In genomic region chr1:10957151-10957550, GRCh38 we compare ENCODE assay signal across 1 cellular context.
TF ChIP-seq lines count a peak whose summit lies in the region.

No MANE protein-coding gene starts in this region.

TF ChIP-seq in H1, 55 proteins besides CTCF, POLR2A, EP300 and RAD21:
- TF ChIP-seq BRCA1 (IDR thresholded peaks at IDR 0.05; ENCODE audit: low read depth, low read length) (no peak), MAFK (IDR thresholded peaks at IDR 0.05; ENCODE audit: low read depth, low read length) (no peak), ATF2 (IDR thresholded peaks at IDR 0.05; ENCODE audit: low read length) (no peak), SIRT6 (IDR thresholded peaks at IDR 0.05; ENCODE audit: low read length) (no peak), SP4 (IDR thresholded peaks at IDR 0.05; ENCODE audit: low read length) (no peak), RBBP5 (IDR thresholded peaks at IDR 0.05; ENCODE audit: borderline replicate concordance, low read depth, low read length) (no peak), GTF2F1 (IDR thresholded peaks at IDR 0.05; ENCODE audit: borderline replicate concordance, low read depth, low read length) (no peak), RNF2 (IDR thresholded peaks at IDR 0.05; ENCODE audit: borderline replicate concordance, low read depth, low read length, missing control alignments, poor library complexity, severe bottlenecking) (no peak), ATF3 (IDR thresholded peaks at IDR 0.05; ENCODE audit: insufficient read depth, low read depth, low read length) (no peak), HDAC6 (IDR thresholded peaks at IDR 0.05; ENCODE audit: low read depth, low read length) (no peak), SRF (IDR thresholded peaks at IDR 0.05; ENCODE audit: low read depth, low read length) (no peak), PHF8 (conservative IDR thresholded peaks at IDR 0.05; ENCODE audit: low read depth, low read length) (no peak), TCF12 (IDR thresholded peaks at IDR 0.05; ENCODE audit: low read depth, low read length) (no peak), FOSL1 (IDR thresholded peaks at IDR 0.05; ENCODE audit: insufficient read depth, low read depth, low read length) (no peak), GABPA (IDR thresholded peaks at IDR 0.05; ENCODE audit: borderline replicate concordance, insufficient read depth, low read length) (no peak), BACH1 (IDR thresholded peaks at IDR 0.05; ENCODE audit: low read length) (no peak), KDM1A (IDR thresholded peaks at IDR 0.05; ENCODE audit: borderline replicate concordance, low read length) (no peak), YY1 (IDR thresholded peaks at IDR 0.05; ENCODE audit: low read depth, low read length) (no peak)
- TF ChIP-seq, protein P1, sequence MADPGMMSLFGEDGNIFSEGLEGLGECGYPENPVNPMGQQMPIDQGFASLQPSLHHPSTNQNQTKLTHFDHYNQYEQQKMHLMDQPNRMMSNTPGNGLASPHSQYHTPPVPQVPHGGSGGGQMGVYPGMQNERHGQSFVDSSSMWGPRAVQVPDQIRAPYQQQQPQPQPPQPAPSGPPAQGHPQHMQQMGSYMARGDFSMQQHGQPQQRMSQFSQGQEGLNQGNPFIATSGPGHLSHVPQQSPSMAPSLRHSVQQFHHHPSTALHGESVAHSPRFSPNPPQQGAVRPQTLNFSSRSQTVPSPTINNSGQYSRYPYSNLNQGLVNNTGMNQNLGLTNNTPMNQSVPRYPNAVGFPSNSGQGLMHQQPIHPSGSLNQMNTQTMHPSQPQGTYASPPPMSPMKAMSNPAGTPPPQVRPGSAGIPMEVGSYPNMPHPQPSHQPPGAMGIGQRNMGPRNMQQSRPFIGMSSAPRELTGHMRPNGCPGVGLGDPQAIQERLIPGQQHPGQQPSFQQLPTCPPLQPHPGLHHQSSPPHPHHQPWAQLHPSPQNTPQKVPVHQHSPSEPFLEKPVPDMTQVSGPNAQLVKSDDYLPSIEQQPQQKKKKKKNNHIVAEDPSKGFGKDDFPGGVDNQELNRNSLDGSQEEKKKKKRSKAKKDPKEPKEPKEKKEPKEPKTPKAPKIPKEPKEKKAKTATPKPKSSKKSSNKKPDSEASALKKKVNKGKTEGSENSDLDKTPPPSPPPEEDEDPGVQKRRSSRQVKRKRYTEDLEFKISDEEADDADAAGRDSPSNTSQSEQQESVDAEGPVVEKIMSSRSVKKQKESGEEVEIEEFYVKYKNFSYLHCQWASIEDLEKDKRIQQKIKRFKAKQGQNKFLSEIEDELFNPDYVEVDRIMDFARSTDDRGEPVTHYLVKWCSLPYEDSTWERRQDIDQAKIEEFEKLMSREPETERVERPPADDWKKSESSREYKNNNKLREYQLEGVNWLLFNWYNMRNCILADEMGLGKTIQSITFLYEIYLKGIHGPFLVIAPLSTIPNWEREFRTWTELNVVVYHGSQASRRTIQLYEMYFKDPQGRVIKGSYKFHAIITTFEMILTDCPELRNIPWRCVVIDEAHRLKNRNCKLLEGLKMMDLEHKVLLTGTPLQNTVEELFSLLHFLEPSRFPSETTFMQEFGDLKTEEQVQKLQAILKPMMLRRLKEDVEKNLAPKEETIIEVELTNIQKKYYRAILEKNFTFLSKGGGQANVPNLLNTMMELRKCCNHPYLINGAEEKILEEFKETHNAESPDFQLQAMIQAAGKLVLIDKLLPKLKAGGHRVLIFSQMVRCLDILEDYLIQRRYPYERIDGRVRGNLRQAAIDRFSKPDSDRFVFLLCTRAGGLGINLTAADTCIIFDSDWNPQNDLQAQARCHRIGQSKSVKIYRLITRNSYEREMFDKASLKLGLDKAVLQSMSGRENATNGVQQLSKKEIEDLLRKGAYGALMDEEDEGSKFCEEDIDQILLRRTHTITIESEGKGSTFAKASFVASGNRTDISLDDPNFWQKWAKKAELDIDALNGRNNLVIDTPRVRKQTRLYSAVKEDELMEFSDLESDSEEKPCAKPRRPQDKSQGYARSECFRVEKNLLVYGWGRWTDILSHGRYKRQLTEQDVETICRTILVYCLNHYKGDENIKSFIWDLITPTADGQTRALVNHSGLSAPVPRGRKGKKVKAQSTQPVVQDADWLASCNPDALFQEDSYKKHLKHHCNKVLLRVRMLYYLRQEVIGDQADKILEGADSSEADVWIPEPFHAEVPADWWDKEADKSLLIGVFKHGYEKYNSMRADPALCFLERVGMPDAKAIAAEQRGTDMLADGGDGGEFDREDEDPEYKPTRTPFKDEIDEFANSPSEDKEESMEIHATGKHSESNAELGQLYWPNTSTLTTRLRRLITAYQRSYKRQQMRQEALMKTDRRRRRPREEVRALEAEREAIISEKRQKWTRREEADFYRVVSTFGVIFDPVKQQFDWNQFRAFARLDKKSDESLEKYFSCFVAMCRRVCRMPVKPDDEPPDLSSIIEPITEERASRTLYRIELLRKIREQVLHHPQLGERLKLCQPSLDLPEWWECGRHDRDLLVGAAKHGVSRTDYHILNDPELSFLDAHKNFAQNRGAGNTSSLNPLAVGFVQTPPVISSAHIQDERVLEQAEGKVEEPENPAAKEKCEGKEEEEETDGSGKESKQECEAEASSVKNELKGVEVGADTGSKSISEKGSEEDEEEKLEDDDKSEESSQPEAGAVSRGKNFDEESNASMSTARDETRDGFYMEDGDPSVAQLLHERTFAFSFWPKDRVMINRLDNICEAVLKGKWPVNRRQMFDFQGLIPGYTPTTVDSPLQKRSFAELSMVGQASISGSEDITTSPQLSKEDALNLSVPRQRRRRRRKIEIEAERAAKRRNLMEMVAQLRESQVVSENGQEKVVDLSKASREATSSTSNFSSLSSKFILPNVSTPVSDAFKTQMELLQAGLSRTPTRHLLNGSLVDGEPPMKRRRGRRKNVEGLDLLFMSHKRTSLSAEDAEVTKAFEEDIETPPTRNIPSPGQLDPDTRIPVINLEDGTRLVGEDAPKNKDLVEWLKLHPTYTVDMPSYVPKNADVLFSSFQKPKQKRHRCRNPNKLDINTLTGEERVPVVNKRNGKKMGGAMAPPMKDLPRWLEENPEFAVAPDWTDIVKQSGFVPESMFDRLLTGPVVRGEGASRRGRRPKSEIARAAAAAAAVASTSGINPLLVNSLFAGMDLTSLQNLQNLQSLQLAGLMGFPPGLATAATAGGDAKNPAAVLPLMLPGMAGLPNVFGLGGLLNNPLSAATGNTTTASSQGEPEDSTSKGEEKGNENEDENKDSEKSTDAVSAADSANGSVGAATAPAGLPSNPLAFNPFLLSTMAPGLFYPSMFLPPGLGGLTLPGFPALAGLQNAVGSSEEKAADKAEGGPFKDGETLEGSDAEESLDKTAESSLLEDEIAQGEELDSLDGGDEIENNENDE (IDR thresholded peaks at IDR 0.05; ENCODE audit: insufficient replicate concordance, low read length): no peak
- TF ChIP-seq, protein P2, sequence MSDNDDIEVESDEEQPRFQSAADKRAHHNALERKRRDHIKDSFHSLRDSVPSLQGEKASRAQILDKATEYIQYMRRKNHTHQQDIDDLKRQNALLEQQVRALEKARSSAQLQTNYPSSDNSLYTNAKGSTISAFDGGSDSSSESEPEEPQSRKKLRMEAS (IDR thresholded peaks at IDR 0.05): no peak
